Comparison of ENCODE assay signal across 1 cellular context in genomic region chr17:80591788-80592187, GRCh38.
TF ChIP-seq lines count a peak whose summit lies in the region.

No MANE protein-coding gene starts in this region.

TF ChIP-seq in K562, 482 proteins besides CTCF, POLR2A, EP300 and RAD21:
- peak; percentile 13; the same call in 1 of the 2 replicates for TF ChIP-seq C11orf30 (IDR thresholded peaks at IDR 0.05; ENCODE audit: low read depth)
- TF ChIP-seq RBM15 (IDR thresholded peaks at IDR 0.05; ENCODE audit: insufficient read depth, low read length) = no peak
